ENCODE assay signal across 20 cellular contexts in genomic region chr2:148619560-148620190, GRCh38. TPM values are rescaled to one million over a fixed set of nuclear protein-coding genes. Genes with fewer than 3 reads are reported as not detected.
DNase-seq lines count a peak whose midpoint lies in the region; ATAC-seq and TF ChIP-seq lines count a peak whose summit lies in the region.
"Had no signal": no experiment of that assay in that cellular context is flagged by ENCODE, and none has a peak within 500 bp of the region (broad histone marks: within the 10 kb centered on the region; RNA-seq: fewer than 3 reads in every experiment).

No MANE protein-coding gene starts in this region.

- H3K79me2 ChIP-seq in DOHH2 (ENCODE audit: control insufficient read depth, low read length), result no peaks in the 10 kb centered on the region

- no peak overlapping the region for H3K4me3 ChIP-seq in DOHH2 (ENCODE audit: low read length)

- ATAC-seq in GM18505 (IDR thresholded peaks at IDR 0.05; ENCODE audit: unreplicated experiment) (peak; percentile 45), HG02840 (IDR thresholded peaks at IDR 0.05; ENCODE audit: low FRiP score, unreplicated experiment) (no peak), natural killer cell (no peak)
- ATAC-seq: Right ventricle myocardium inferior had no signal

- peak overlapping the region; percentile 35 for H3K4me2 ChIP-seq in DOHH2 (ENCODE audit: low read length)

- H4K20me1 ChIP-seq in DOHH2 (ENCODE audit: control insufficient read depth, insufficient read depth, low read depth, low read length), result no peaks in the 10 kb centered on the region

- H3F3A ChIP-seq in DOHH2 (ENCODE audit: control insufficient read depth, insufficient read depth), result no peaks in the 10 kb centered on the region

- H3K4me1 ChIP-seq in DOHH2 (ENCODE audit: control insufficient read depth, low read length), result peaks cover 25% of the 10 kb centered on the region

- TF ChIP-seq POLR2A in GM18505 (IDR thresholded peaks at IDR 0.05; ENCODE audit: borderline replicate concordance, extremely low read depth, insufficient read depth, insufficient read length), result no peak

- DNase-seq in MV-4-11 (lab: John Stamatoyannopoulos, UW), result peak; percentile 15
- peak; percentile 40 for DNase-seq in germinal center (ENCODE audit: low spot score)
- no peak for DNase-seq in T1000 (lab: John Stamatoyannopoulos, UW)
- DNase-seq in natural killer cell, result no peak
- DNase-seq: ACHN, COR-L47, DMS 273 treated with DMSO at 0.1 percent for 48 hours, DND-41, GDM1, HFFc6, IMR-90, MM.1S, NCI-H1105, NCI-H2081 treated with DMSO at 0.1 percent for 48 hours, NCI-H446 treated with DMSO at 0.1 percent for 48 hours, SW 1271 had no signal

- no peaks in the 10 kb centered on the region for H3K9me3 ChIP-seq in DOHH2 (ENCODE audit: control insufficient read depth, insufficient read depth, low read length)

- H3K27me3 Mint-ChIP-seq in natural killer cell (ENCODE audit: low read depth in 2 of 2), result peaks cover 6 to 17% of the 10 kb centered on the region in 2 donors

- H3K27ac Mint-ChIP-seq in natural killer cell, result no peak overlapping the region
- H3K27ac Mint-ChIP-seq: HFFc6 had no signal

- H3K4me3 Mint-ChIP-seq in natural killer cell, result no peak overlapping the region
- H3K4me3 Mint-ChIP-seq: HFFc6 had no signal

- intact Hi-C loops in natural killer cell (cut with micrococcal nuclease), result no loop called here

- H3K27me3 ChIP-seq in DOHH2 (ENCODE audit: control insufficient read depth, low read length), result no peaks in the 10 kb centered on the region

- TF ChIP-seq CTCF in DOHH2 (IDR thresholded peaks at IDR 0.05; ENCODE audit: low read depth, low read length, poor library complexity, severe bottlenecking) (no peak), natural killer cell (IDR thresholded peaks at IDR 0.05) (no peak)

- H3K9me2 ChIP-seq in DOHH2 (replicated peaks; ENCODE audit: control insufficient read depth, low read length), result no peaks in the 10 kb centered on the region

- H3K27ac ChIP-seq in DOHH2 (ENCODE audit: low read depth, low read length), result no peak overlapping the region

- no peaks in the 10 kb centered on the region for H3K36me3 ChIP-seq in DOHH2 (ENCODE audit: control insufficient read depth, low read length)

- no peaks in the 10 kb centered on the region for H3K36me3 Mint-ChIP-seq in natural killer cell

- H3K4me1 Mint-ChIP-seq in natural killer cell, result no peaks in the 10 kb centered on the region

- no peaks in the 10 kb centered on the region for H3K9me3 Mint-ChIP-seq in natural killer cell
- H3K9me3 Mint-ChIP-seq: HFFc6 had no signal

RNA-seq across cellular contexts. Expression of gene EPC2, which starts 24.9 kb away (rescaled TPM):
- 10 to 100 TPM; 64.6 to 76.3 (median 66.1) TPM for total RNA-seq in natural killer cell

Comparison
In these comparisons a context has a peak if more than half of its experiments do, and no peak if none do; other contexts are left out.
1. DNase-seq: peak in MV-4-11 (single experiment) and germinal center (single experiment); none in T1000 (single experiment) and natural killer cell (single experiment).